ENCODE assay signal across 8 cellular contexts in genomic region chr6:17417817-17418216, GRCh38. TPM values are rescaled to one million over a fixed set of nuclear protein-coding genes. Genes with fewer than 3 reads are reported as not detected.
DNase-seq lines count a peak whose midpoint lies in the region; TF ChIP-seq lines count a peak whose summit lies in the region.

No MANE protein-coding gene starts in this region.

- peaks cover 12% of the 10 kb centered on the region for H3K36me3 Mint-ChIP-seq in endodermal cell (ENCODE audit: low read depth)
- H3K36me3 Mint-ChIP-seq in activated naive CD4-positive, alpha-beta T cell treated with anti-CD3 and anti-CD28 coated beads for 36 hours (ENCODE audit: low read depth), result no peaks in the 10 kb centered on the region

- peak overlapping the region; percentile 42 for H3K4me3 Mint-ChIP-seq in endodermal cell
- no peak overlapping the region for H3K4me3 Mint-ChIP-seq in activated naive CD4-positive, alpha-beta T cell treated with anti-CD3 and anti-CD28 coated beads for 36 hours

- TF ChIP-seq CTCF in endodermal cell (conservative IDR thresholded peaks at IDR 0.05), result no peak

- H3K27ac ChIP-seq in endodermal cell (ENCODE audit: low read depth, low read length), result peak overlapping the region; percentile 85
- peak overlapping the region; percentile 59 for H3K27ac ChIP-seq in muscle layer of duodenum (ENCODE audit: low read length)

- intact Hi-C loops in activated naive CD4-positive, alpha-beta T cell treated with anti-CD3 and anti-CD28 coated beads for 36 hours (cut with micrococcal nuclease), result no loop called here

- H3K9me3 Mint-ChIP-seq in endodermal cell, result peaks cover 8% of the 10 kb centered on the region
- H3K9me3 Mint-ChIP-seq in activated naive CD4-positive, alpha-beta T cell treated with anti-CD3 and anti-CD28 coated beads for 36 hours, result no peaks in the 10 kb centered on the region

- peak overlapping the region; percentile 99 for H3K27ac Mint-ChIP-seq in endodermal cell
- no peak overlapping the region for H3K27ac Mint-ChIP-seq in activated naive CD4-positive, alpha-beta T cell treated with anti-CD3 and anti-CD28 coated beads for 36 hours

- CTCF ChIA-PET in activated naive CD4-positive, alpha-beta T cell treated with anti-CD3 and anti-CD28 coated beads for 36 hours (lab: Charles Lee), result no interaction called here

- DNase-seq in AG08395 (ENCODE audit: low spot score) (peak; percentile 92), NCI-H226 (peak; percentile 98), endodermal cell (peak; percentile 91), amygdala (lab: John Stamatoyannopoulos, UW) (no peak), NCI-H69 (lab: John Stamatoyannopoulos, UW) (no peak), SKM-1 treated with dmso at 0.1 percent for 144 hours (lab: John Stamatoyannopoulos, UW; ENCODE audit: unreplicated experiment) (no peak)
- DNase-seq in activated naive CD4-positive, alpha-beta T cell treated with anti-CD3 and anti-CD28 coated beads for 36 hours, result no peak

- H3K36me3 ChIP-seq in endodermal cell (ENCODE audit: control insufficient read depth, insufficient read depth, low read length) (peaks cover 27% of the 10 kb centered on the region), muscle layer of duodenum (ENCODE audit: control insufficient read depth in 1 of 2, insufficient read depth in 2 of 2, low read length in 2 of 2) (peaks cover 0 to 6% of the 10 kb centered on the region in 2 donors)

- H3K9ac ChIP-seq in endodermal cell (ENCODE audit: extremely low read depth, low read length, poor library complexity, severe bottlenecking), result peak overlapping the region; percentile 89

- WGBS in endodermal cell (ENCODE audit: insufficient coverage in 1 of 2, insufficient read length in 1 of 2), 2 experiments, result 35 to 40% methylated on average over 3 to 4 of the region's 4 CpGs

- H3K4me1 Mint-ChIP-seq in endodermal cell, result peaks cover 55% of the 10 kb centered on the region
- no peaks in the 10 kb centered on the region for H3K4me1 Mint-ChIP-seq in activated naive CD4-positive, alpha-beta T cell treated with anti-CD3 and anti-CD28 coated beads for 36 hours (ENCODE audit: low read depth)

- H3K4me1 ChIP-seq in endodermal cell (ENCODE audit: control insufficient read depth, insufficient read depth, low read length), result peaks cover 26% of the 10 kb centered on the region
- peaks cover 7 to 25% of the 10 kb centered on the region in 2 donors for H3K4me1 ChIP-seq in muscle layer of duodenum (ENCODE audit: control insufficient read depth in 1 of 2, insufficient read depth in 2 of 2, low read length in 2 of 2)

- H3K27me3 ChIP-seq in endodermal cell (ENCODE audit: control insufficient read depth, insufficient read depth, low read length, poor library complexity, severe bottlenecking), result no peaks in the 10 kb centered on the region
- H3K27me3 ChIP-seq in muscle layer of duodenum (ENCODE audit: low read depth, low read length), result no peaks in the 10 kb centered on the region

- H3K9me3 ChIP-seq in endodermal cell (ENCODE audit: control insufficient read depth, low read length) (peaks cover 7% of the 10 kb centered on the region), muscle layer of duodenum (ENCODE audit: control insufficient read depth in 1 of 2, low read length in 2 of 2) (no peaks in the 10 kb centered on the region)

- no peaks in the 10 kb centered on the region for H3K27me3 Mint-ChIP-seq in endodermal cell (ENCODE audit: insufficient read depth)
- peaks cover 7% of the 10 kb centered on the region for H3K27me3 Mint-ChIP-seq in activated naive CD4-positive, alpha-beta T cell treated with anti-CD3 and anti-CD28 coated beads for 36 hours (ENCODE audit: low read depth)

- peak overlapping the region; percentile 71 for H3K4me3 ChIP-seq in endodermal cell (ENCODE audit: low read length)
- H3K4me3 ChIP-seq in muscle layer of duodenum (ENCODE audit: low read depth in 1 of 2, low read length in 2 of 2), result no peak overlapping the region

RNA-seq across cellular contexts. Expression of gene CAP2, which starts 24.4 kb away (rescaled TPM):
- 10 to 100 TPM; 29.8 to 35.9 TPM for total RNA-seq in endodermal cell
- polyA plus RNA-seq in endodermal cell (2013, experiment 1 of 2), result 38.4 TPM
- 44.8 TPM for polyA plus RNA-seq in endodermal cell (2013, experiment 2 of 2)
- total RNA-seq in activated naive CD4-positive, alpha-beta T cell treated with anti-CD3 and anti-CD28 coated beads for 36 hours, result not detected

Comparison
In these comparisons a context has a peak if more than half of its experiments do, and no peak if none do; other contexts are left out.
1. DNase-seq: peak in AG08395 (single experiment), NCI-H226 (single experiment) and endodermal cell (single experiment); none in amygdala (0 of 56), activated naive CD4-positive, alpha-beta T cell treated with anti-CD3 and anti-CD28 coated beads for 36 hours (single experiment), NCI-H69 (single experiment) and SKM-1 treated with dmso at 0.1 percent for 144 hours (single experiment).
2. RNA of gene CAP2, which starts 24.4 kb away (total RNA-seq): 29.8 to 35.9 TPM in endodermal cell; not detected in activated naive CD4-positive, alpha-beta T cell treated with anti-CD3 and anti-CD28 coated beads for 36 hours; every median in the first group is over 10 times any median in the second.